ENCODE assay signal across 20 cellular contexts in genomic region chr7:608954-609711, GRCh38.
DNase-seq lines count a peak whose midpoint lies in the region; ATAC-seq lines count a peak whose summit lies in the region.
"Had no signal": no experiment of that assay in that cellular context is flagged by ENCODE, and none has a peak within 500 bp of the region (broad histone marks: within the 10 kb centered on the region; RNA-seq: fewer than 3 reads in every experiment).

No MANE protein-coding gene starts in this region.

- ATAC-seq in HG02852 (IDR thresholded peaks at IDR 0.05; ENCODE audit: unreplicated experiment) = no peak

- no peak overlapping the region for H2AK5ac ChIP-seq in mesenchymal stem cell (ENCODE audit: low read length, severe bottlenecking)

- peaks cover 0 to 8% of the 10 kb centered on the region in 2 experiments for H3K36me3 ChIP-seq in mesenchymal stem cell (ENCODE audit: control insufficient read depth in 1 of 2, insufficient read depth in 2 of 2, low read depth in 1 of 2, low read length in 2 of 2)
- H3K36me3 ChIP-seq: prostate gland had no signal

- no peak overlapping the region for H4K91ac ChIP-seq in mesenchymal stem cell (ENCODE audit: low read length)

- no peak overlapping the region for H3K4ac ChIP-seq in mesenchymal stem cell (ENCODE audit: low read depth in 1 of 2, low read length in 2 of 2)

- H3K4me1 Mint-ChIP-seq in activated naive CD4-positive, alpha-beta T cell treated with anti-CD3 and anti-CD28 coated beads, Interleukin-2, amount 50 U/mL, for 24 hours = peaks cover 55% of the 10 kb centered on the region
- H3K4me1 Mint-ChIP-seq in activated naive CD8-positive, alpha-beta T cell (ENCODE audit: low read depth) = peaks cover 81% of the 10 kb centered on the region

- H3K23ac ChIP-seq in mesenchymal stem cell (ENCODE audit: low read length in 2 of 2) = no peak overlapping the region

- peaks cover 5% of the 10 kb centered on the region for H3K79me1 ChIP-seq in mesenchymal stem cell (replicated peaks; ENCODE audit: low read length, poor library complexity, severe bottlenecking)

- H2BK15ac ChIP-seq in mesenchymal stem cell (ENCODE audit: low read depth, poor library complexity, severe bottlenecking) = no peak overlapping the region

- H3K27ac Mint-ChIP-seq in activated naive CD4-positive, alpha-beta T cell treated with anti-CD3 and anti-CD28 coated beads, Interleukin-2, amount 50 U/mL, for 24 hours = no peak overlapping the region
- peak overlapping the region; percentile 98 for H3K27ac Mint-ChIP-seq in activated naive CD8-positive, alpha-beta T cell
- H3K27ac Mint-ChIP-seq: endodermal cell had no signal

- peaks cover 26% of the 10 kb centered on the region for H3K36me3 Mint-ChIP-seq in activated naive CD4-positive, alpha-beta T cell treated with anti-CD3 and anti-CD28 coated beads, Interleukin-2, amount 50 U/mL, for 24 hours
- peaks cover 24% of the 10 kb centered on the region for H3K36me3 Mint-ChIP-seq in activated naive CD8-positive, alpha-beta T cell

- H3K18ac ChIP-seq in mesenchymal stem cell (ENCODE audit: low read depth in 1 of 2, low read length in 2 of 2) = no peak overlapping the region

- H3K27me3 ChIP-seq in mesenchymal stem cell (ENCODE audit: control insufficient read depth in 1 of 2, insufficient read depth in 1 of 2, low read length in 2 of 2) = peaks cover 0 to 10% of the 10 kb centered on the region in 2 experiments
- H3K27me3 ChIP-seq: Peyer's patch, stomach had no signal

- no peaks in the 10 kb centered on the region for H3K9me3 ChIP-seq in mesenchymal stem cell (ENCODE audit: control insufficient read depth, low read length)
- H3K9me3 ChIP-seq: left ventricle myocardium inferior, Peyer's patch, prostate gland, SK-N-SH, stomach had no signal

- no peak overlapping the region for H4K8ac ChIP-seq in mesenchymal stem cell (ENCODE audit: low read length)

- no peak overlapping the region for H2BK120ac ChIP-seq in mesenchymal stem cell (ENCODE audit: low read depth, low read length)

- H3K27ac ChIP-seq in mesenchymal stem cell (ENCODE audit: low read length, poor library complexity, severe bottlenecking) = no peak overlapping the region
- H3K27ac ChIP-seq: GM23248, KMS-11, prostate gland had no signal

- DNase-seq in activated naive CD4-positive, alpha-beta T cell (lab: John Stamatoyannopoulos, UW) = no peak
- DNase-seq in mesenchymal stem cell (no peak), kidney tubule cell (ENCODE audit: low spot score) (no peak), NCI-H1694 treated with DMSO at 0.1 percent for 48 hours (lab: John Stamatoyannopoulos, UW) (no peak), pons (ENCODE audit: low spot score) (no peak)
- DNase-seq: activated CD4-positive, alpha-beta T cell treated with anti-CD3 and anti-CD28 coated beads, Interleukin-2, amount 50 U/mL, for 1 hour; activated effector memory CD4-positive, alpha-beta T cell treated with anti-CD3 and anti-CD28 coated beads, Interleukin-2, amount 50 U/mL, for 16 hours; Calu3; endodermal cell; GM23248; left ventricle myocardium inferior; NCI-H1105; Peyer's patch; SK-N-SH; stomach had no signal

- H3K4me2 ChIP-seq in mesenchymal stem cell (ENCODE audit: low read length, poor library complexity, severe bottlenecking) = no peak overlapping the region
- H3K4me2 ChIP-seq: KMS-11, SK-N-SH had no signal

- no peak overlapping the region for H3K9ac ChIP-seq in mesenchymal stem cell (ENCODE audit: low read length)
- H3K9ac ChIP-seq: GM23248, KMS-11, SK-N-SH had no signal

- H3K4me3 Mint-ChIP-seq in activated naive CD4-positive, alpha-beta T cell treated with anti-CD3 and anti-CD28 coated beads, Interleukin-2, amount 50 U/mL, for 24 hours = peak overlapping the region; percentile 3
- H3K4me3 Mint-ChIP-seq in activated naive CD8-positive, alpha-beta T cell = peak overlapping the region; percentile 83
- H3K4me3 Mint-ChIP-seq: endodermal cell had no signal

- H2BK5ac ChIP-seq in mesenchymal stem cell (ENCODE audit: low read depth, low read length, poor library complexity, severe bottlenecking) = no peak overlapping the region

- peak overlapping the region in 1 of 2 experiments; percentile 96 for H3K14ac ChIP-seq in mesenchymal stem cell (ENCODE audit: low read length in 2 of 2)

- no peak overlapping the region for H2AFZ ChIP-seq in mesenchymal stem cell (ENCODE audit: low read depth, low read length)
- H2AFZ ChIP-seq: GM23248 had no signal

- 94% methylated on average over 13 of the region's 15 CpGs for WGBS in mesenchymal stem cell

- no peak overlapping the region for H3K4me3 ChIP-seq in mesenchymal stem cell (ENCODE audit: insufficient read depth in 1 of 2, low read depth in 1 of 2, low read length in 2 of 2)
- H3K4me3 ChIP-seq: GM23248, left ventricle myocardium inferior, Peyer's patch, prostate gland, stomach had no signal

- no peaks in the 10 kb centered on the region for H3K9me3 Mint-ChIP-seq in activated naive CD4-positive, alpha-beta T cell treated with anti-CD3 and anti-CD28 coated beads, Interleukin-2, amount 50 U/mL, for 24 hours
- H3K9me3 Mint-ChIP-seq in activated naive CD8-positive, alpha-beta T cell (ENCODE audit: low read depth) = no peaks in the 10 kb centered on the region
- H3K9me3 Mint-ChIP-seq: endodermal cell had no signal

- H3K27me3 Mint-ChIP-seq in activated naive CD4-positive, alpha-beta T cell treated with anti-CD3 and anti-CD28 coated beads, Interleukin-2, amount 50 U/mL, for 24 hours = no peaks in the 10 kb centered on the region
- no peaks in the 10 kb centered on the region for H3K27me3 Mint-ChIP-seq in activated naive CD8-positive, alpha-beta T cell

- H3K4me1 ChIP-seq in mesenchymal stem cell (ENCODE audit: control insufficient read depth, insufficient read depth, low read depth, low read length) = peaks cover 36% of the 10 kb centered on the region

- H2BK12ac ChIP-seq in mesenchymal stem cell (ENCODE audit: low read length in 2 of 2) = peak overlapping the region; percentile 21 to 22
